In the genomic region with DNA sequence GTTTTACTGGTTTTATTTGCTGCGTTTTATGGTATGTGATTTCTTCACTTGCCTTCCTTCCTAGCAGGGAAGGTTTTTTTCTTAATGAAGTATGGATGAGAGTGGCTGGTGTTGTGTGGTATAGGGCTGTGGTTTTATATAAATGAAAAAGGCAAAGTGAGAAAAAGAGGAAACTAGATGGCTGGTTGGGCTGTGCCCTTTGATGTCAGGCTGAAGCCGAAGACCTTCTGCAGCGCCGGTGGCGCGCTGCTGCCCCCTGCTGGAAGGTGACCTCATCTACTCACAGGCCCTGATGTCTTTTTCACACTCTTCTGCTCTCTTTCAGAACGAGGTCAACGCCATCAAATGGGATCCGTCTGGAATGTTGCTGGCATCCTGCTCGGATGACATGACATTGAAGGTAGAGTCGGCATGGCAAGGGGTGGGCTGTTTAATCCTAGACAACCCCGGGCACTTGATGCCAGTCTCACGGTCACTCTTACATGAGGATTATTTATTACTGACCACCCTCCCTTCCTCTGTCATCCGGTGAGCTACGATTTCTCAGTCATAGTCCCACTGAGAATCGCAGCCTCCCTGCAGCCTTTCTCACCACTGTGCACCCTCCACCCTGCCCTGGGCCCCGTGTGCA, we compare ENCODE assay signal across 8 cellular contexts. TPM values are rescaled to one million over a fixed set of nuclear protein-coding genes. Genes with fewer than 3 reads are reported as not detected.
DNase-seq lines count a peak whose midpoint lies in the region; ATAC-seq and TF ChIP-seq lines count a peak whose summit lies in the region.

No MANE protein-coding gene starts in this region.

- no peaks in the 10 kb centered on the region for H3K36me3 ChIP-seq in colonic mucosa
- peaks cover 1 to 36% (median 9%) of the 10 kb centered on the region in 4 donors for H3K36me3 ChIP-seq in liver (ENCODE audit: control insufficient read depth in 4 of 4, insufficient read depth in 3 of 4, low read depth in 1 of 4, low read length in 3 of 4)

- H3K4me1 ChIP-seq in colonic mucosa = no peaks in the 10 kb centered on the region
- H3K4me1 ChIP-seq in liver (ENCODE audit: control insufficient read depth in 4 of 4, insufficient read depth in 4 of 4, low read length in 3 of 4) = peaks cover 0 to 2% (median 0%) of the 10 kb centered on the region in 4 donors

- intact Hi-C loops in colonic mucosa (cut with DNase I) = loop anchor here (5.0 to 10.0 kb wide), 4 partner anchors 354 to 964 kb away; no protein-coding TSS in a partner anchor

- WGBS in liver = 34% methylated on average over 17 of the region's 17 CpGs

- peak; percentile 89 for TF ChIP-seq CTCF in AG09309 (IDR thresholded peaks at IDR 0.05; ENCODE audit: control insufficient read depth, insufficient read depth, low read depth, low read length, missing control alignments)
- TF ChIP-seq CTCF in colonic mucosa (IDR thresholded peaks at IDR 0.05) = peak; percentile 90
- peak; percentile 79 for TF ChIP-seq CTCF in liver (IDR thresholded peaks at IDR 0.05; ENCODE audit: low read depth, low read length, missing input control)

- no peaks in the 10 kb centered on the region for H3K9me3 ChIP-seq in colonic mucosa
- H3K9me3 ChIP-seq in liver (ENCODE audit: control insufficient read depth in 4 of 4, low read length in 3 of 4) = peaks cover 0 to 2% (median 0%) of the 10 kb centered on the region in 4 donors

- TF ChIP-seq RAD21 in liver (IDR thresholded peaks at IDR 0.05) = peak; percentile 93 to 98

- H3K9ac ChIP-seq in colonic mucosa (ENCODE audit: low read depth in 2 of 2, low read length in 2 of 2) (no peak overlapping the region), liver (ENCODE audit: low read depth in 1 of 2, low read length in 2 of 2) (no peak overlapping the region)

- peak; percentile 17 for DNase-seq in AG09309 (ENCODE audit: low read depth)
- peak; percentile 16 for DNase-seq in NCI-H510A (lab: John Stamatoyannopoulos, UW)
- peak; percentile 76 for DNase-seq in activated CD4-positive, alpha-beta T cell treated with anti-CD3 and anti-CD28 coated beads, Interleukin-2, amount 50 U/mL, for 1 hour
- peak; percentile 78 for DNase-seq in colonic mucosa
- DNase-seq in stimulated activated CD4-positive, alpha-beta T cell treated with anti-CD3 and anti-CD28 coated beads, TNF-alpha, amount 100 ng/mL, for 4 hours (ENCODE audit: low read depth in 3 of 3) = peak; percentile 46 to 57 (median 49)

- no peak overlapping the region for H3K4me3 ChIP-seq in AG09309 (ENCODE audit: control insufficient read depth, low read depth, low read length)
- H3K4me3 ChIP-seq in colonic mucosa = no peak overlapping the region
- H3K4me3 ChIP-seq in liver (ENCODE audit: low read depth in 1 of 3, low read length in 3 of 3) = no peak overlapping the region

- no peaks in the 10 kb centered on the region for H3K27me3 ChIP-seq in colonic mucosa
- H3K27me3 ChIP-seq in liver (ENCODE audit: control insufficient read depth in 4 of 4, insufficient read depth in 4 of 4, low read length in 3 of 4) = no peaks in the 10 kb centered on the region

- peak; percentile 80 for ATAC-seq in GM18868 (IDR thresholded peaks at IDR 0.05; ENCODE audit: unreplicated experiment)
- ATAC-seq in HG03175 (IDR thresholded peaks at IDR 0.05; ENCODE audit: unreplicated experiment) = peak; percentile 93

- H3K27ac ChIP-seq in colonic mucosa (no peak overlapping the region), liver (ENCODE audit: low read depth in 1 of 2, low read length in 2 of 2) (no peak overlapping the region)

TF ChIP-seq in liver, 16 proteins besides CTCF, POLR2A, EP300 and RAD21:
- TF ChIP-seq HNF4A (conservative IDR thresholded peaks at IDR 0.05) = no peak
- TF ChIP-seq SP1 (IDR thresholded peaks at IDR 0.05) = no peak
- TF ChIP-seq MAX (IDR thresholded peaks at IDR 0.05) = no peak
- no peak for TF ChIP-seq HNF4G (IDR thresholded peaks at IDR 0.05)
- no peak for TF ChIP-seq TAF1 (conservative IDR thresholded peaks at IDR 0.05)
- no peak for TF ChIP-seq EGR1 (IDR thresholded peaks at IDR 0.05; ENCODE audit: low read depth in 2 of 2)
- no peak for TF ChIP-seq REST (IDR thresholded peaks at IDR 0.05)
- TF ChIP-seq ZBTB33 (IDR thresholded peaks at IDR 0.05) = no peak
- no peak for TF ChIP-seq YY1 (IDR thresholded peaks at IDR 0.05)
- no peak for TF ChIP-seq GABPA (IDR thresholded peaks at IDR 0.05 in 1 of 2, conservative IDR thresholded peaks at IDR 0.05 in 1 of 2)
- TF ChIP-seq NR2F2 (IDR thresholded peaks at IDR 0.05) = no peak
- no peak for TF ChIP-seq JUND (IDR thresholded peaks at IDR 0.05)
- no peak for TF ChIP-seq FOXA1 (IDR thresholded peaks at IDR 0.05)
- no peak for TF ChIP-seq RXRA (IDR thresholded peaks at IDR 0.05)
- no peak for TF ChIP-seq FOXA2 (IDR thresholded peaks at IDR 0.05)
- TF ChIP-seq, protein P1, sequence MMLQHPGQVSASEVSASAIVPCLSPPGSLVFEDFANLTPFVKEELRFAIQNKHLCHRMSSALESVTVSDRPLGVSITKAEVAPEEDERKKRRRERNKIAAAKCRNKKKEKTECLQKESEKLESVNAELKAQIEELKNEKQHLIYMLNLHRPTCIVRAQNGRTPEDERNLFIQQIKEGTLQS (IDR thresholded peaks at IDR 0.05) = no peak

RNA-seq across cellular contexts. Expression of gene GPR143, which starts 56.6 kb away (rescaled TPM):
- under 1 TPM; 0.62 to 0.74 TPM for total RNA-seq in colonic mucosa
- total RNA-seq in liver = 1 to 10 TPM in 1 of 2 donors, under 1 TPM in 1; 0.33 to 1.4 TPM
- under 1 TPM; 0.46 to 0.50 TPM for polyA plus RNA-seq in liver

Comparison
In these comparisons a context has a peak if more than half of its experiments do, and no peak if none do; other contexts are left out.
1. DNase-seq: peak in every context shown above with its lines; median percentile 78 in colonic mucosa; 76 in activated CD4-positive, alpha-beta T cell treated with anti-CD3 and anti-CD28 coated beads, Interleukin-2, amount 50 U/mL, for 1 hour; 49 in stimulated activated CD4-positive, alpha-beta T cell treated with anti-CD3 and anti-CD28 coated beads, TNF-alpha, amount 100 ng/mL, for 4 hours; 17 in AG09309; 16 in NCI-H510A.